In genomic region chr5:140205952-140206351, GRCh38 we compare ENCODE assay signal across 1 cellular context.
TF ChIP-seq lines count a peak whose summit lies in the region.

No MANE protein-coding gene starts in this region.

TF ChIP-seq in K562, 482 proteins besides CTCF, POLR2A, EP300 and RAD21:
- TF ChIP-seq, protein P1, sequence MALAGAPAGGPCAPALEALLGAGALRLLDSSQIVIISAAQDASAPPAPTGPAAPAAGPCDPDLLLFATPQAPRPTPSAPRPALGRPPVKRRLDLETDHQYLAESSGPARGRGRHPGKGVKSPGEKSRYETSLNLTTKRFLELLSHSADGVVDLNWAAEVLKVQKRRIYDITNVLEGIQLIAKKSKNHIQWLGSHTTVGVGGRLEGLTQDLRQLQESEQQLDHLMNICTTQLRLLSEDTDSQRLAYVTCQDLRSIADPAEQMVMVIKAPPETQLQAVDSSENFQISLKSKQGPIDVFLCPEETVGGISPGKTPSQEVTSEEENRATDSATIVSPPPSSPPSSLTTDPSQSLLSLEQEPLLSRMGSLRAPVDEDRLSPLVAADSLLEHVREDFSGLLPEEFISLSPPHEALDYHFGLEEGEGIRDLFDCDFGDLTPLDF (CRISPR knock-in tag; IDR thresholded peaks at IDR 0.05) = no peak
- TF ChIP-seq FOXO4 (CRISPR knock-in tag; IDR thresholded peaks at IDR 0.05) (no peak), KDM1A (IDR thresholded peaks at IDR 0.05) (peak in 1 of 2 experiments; percentile 60; a peak in 1 of 4 replicates), SMARCC2 (IDR thresholded peaks at IDR 0.05; ENCODE audit: low read depth) (no peak), CTCFL (IDR thresholded peaks at IDR 0.05; ENCODE audit: borderline replicate concordance, insufficient read depth, low read depth, low read length, poor library complexity, severe bottlenecking) (peak; percentile 66), PRMT5 (CRISPR knock-in tag; IDR thresholded peaks at IDR 0.05) (no peak), POLR3A (IDR thresholded peaks at IDR 0.05; ENCODE audit: borderline replicate concordance, extremely low read depth, insufficient read depth, insufficient read length) (no peak), CC2D1A (IDR thresholded peaks at IDR 0.05) (no peak), BHLHE40 (IDR thresholded peaks at IDR 0.05; ENCODE audit: low read length) (peak; percentile 55), ZSCAN32 (CRISPR knock-in tag; IDR thresholded peaks at IDR 0.05) (no peak)
